1 cellular context compared by ENCODE assay signal in the genomic region with DNA sequence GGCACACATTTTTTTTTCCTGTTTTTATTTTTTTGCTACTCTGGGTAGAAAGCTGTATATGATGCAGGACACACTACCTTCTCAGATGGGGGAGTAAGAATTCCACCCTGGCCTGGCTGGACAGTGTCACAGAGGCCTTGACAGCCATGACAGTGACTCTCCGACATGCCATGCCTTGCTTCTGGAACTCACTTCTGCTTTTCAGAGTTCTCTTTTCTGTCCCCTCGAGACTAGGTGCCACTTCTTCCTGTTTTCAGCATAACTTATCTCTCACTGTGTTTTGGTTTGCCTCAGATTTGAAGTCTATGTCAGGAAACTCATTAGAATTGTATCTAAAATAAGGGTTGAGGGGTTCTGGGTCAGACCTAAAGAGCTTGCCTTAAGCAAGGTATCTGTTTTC.
TF ChIP-seq lines count a peak whose summit lies in the region.

No MANE protein-coding gene starts in this region.

TF ChIP-seq in GM23338, 12 proteins besides CTCF, POLR2A, EP300 and RAD21 (continued from another document):
- TF ChIP-seq, protein P1, sequence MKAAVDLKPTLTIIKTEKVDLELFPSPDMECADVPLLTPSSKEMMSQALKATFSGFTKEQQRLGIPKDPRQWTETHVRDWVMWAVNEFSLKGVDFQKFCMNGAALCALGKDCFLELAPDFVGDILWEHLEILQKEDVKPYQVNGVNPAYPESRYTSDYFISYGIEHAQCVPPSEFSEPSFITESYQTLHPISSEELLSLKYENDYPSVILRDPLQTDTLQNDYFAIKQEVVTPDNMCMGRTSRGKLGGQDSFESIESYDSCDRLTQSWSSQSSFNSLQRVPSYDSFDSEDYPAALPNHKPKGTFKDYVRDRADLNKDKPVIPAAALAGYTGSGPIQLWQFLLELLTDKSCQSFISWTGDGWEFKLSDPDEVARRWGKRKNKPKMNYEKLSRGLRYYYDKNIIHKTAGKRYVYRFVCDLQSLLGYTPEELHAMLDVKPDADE (IDR thresholded peaks at IDR 0.05) = no peak
